1 cellular context compared by ENCODE assay signal in genomic region chr1:167722152-167722869, GRCh38.
TF ChIP-seq lines count a peak whose summit lies in the region.

No MANE protein-coding gene starts in this region.

TF ChIP-seq in K562, 482 proteins besides CTCF, POLR2A, EP300 and RAD21 (continued from another document and continues in another):
- TF ChIP-seq TAL1 (IDR thresholded peaks at IDR 0.05) (no peak), SNIP1 (IDR thresholded peaks at IDR 0.05; ENCODE audit: low read depth) (no peak), POLR3A (IDR thresholded peaks at IDR 0.05; ENCODE audit: borderline replicate concordance, extremely low read depth, insufficient read depth, insufficient read length) (no peak), FOXM1 (IDR thresholded peaks at IDR 0.05; ENCODE audit: low read depth) (no peak), FOXM1 (CRISPR knock-in tag; IDR thresholded peaks at IDR 0.05; ENCODE audit: low read depth) (no peak), ZSCAN32 (CRISPR knock-in tag; IDR thresholded peaks at IDR 0.05) (no peak), HNRNPK (IDR thresholded peaks at IDR 0.05; ENCODE audit: low read depth, low read length, poor library complexity, severe bottlenecking) (no peak), ZNF431 (CRISPR knock-in tag; IDR thresholded peaks at IDR 0.05) (0 out of 2 replicates have a peak, but pooled peaks have one; percentile 10), ETV6 (IDR thresholded peaks at IDR 0.05; ENCODE audit: borderline replicate concordance in 1 of 2, low read depth in 2 of 2, low read length in 1 of 2) (no peak), ETV6 (CRISPR knock-in tag; IDR thresholded peaks at IDR 0.05; ENCODE audit: borderline replicate concordance) (peak; percentile 27; the same call in 1 of the 2 replicates), FOXA1 (IDR thresholded peaks at IDR 0.05; ENCODE audit: borderline replicate concordance) (no peak), ZNF57 (CRISPR knock-in tag; IDR thresholded peaks at IDR 0.05) (no peak), ZBTB5 (IDR thresholded peaks at IDR 0.05) (no peak), STAT5B (CRISPR knock-in tag; IDR thresholded peaks at IDR 0.05) (no peak), ZSCAN29 (IDR thresholded peaks at IDR 0.05) (no peak), RB1 (IDR thresholded peaks at IDR 0.05; ENCODE audit: low read depth) (0 out of 2 replicates have a peak, but pooled peaks have one; percentile 18), NEUROD1 (IDR thresholded peaks at IDR 0.05; ENCODE audit: borderline replicate concordance, low read depth, low read length, partially characterized antibody) (no peak), MTF1 (CRISPR knock-in tag; IDR thresholded peaks at IDR 0.05; ENCODE audit: borderline replicate concordance) (no peak), ZNF263 (CRISPR knock-in tag; IDR thresholded peaks at IDR 0.05; ENCODE audit: borderline replicate concordance) (no peak), SAP30 (IDR thresholded peaks at IDR 0.05; ENCODE audit: borderline replicate concordance, insufficient read depth, low read depth, low read length, poor library complexity, severe bottlenecking) (peak; percentile 64), BACH1 (tag; IDR thresholded peaks at IDR 0.05) (no peak), FUS (optimal IDR thresholded peaks at IDR 0.05; ENCODE audit: low read depth, low read length) (no peak), MTA3 (IDR thresholded peaks at IDR 0.05; ENCODE audit: borderline replicate concordance) (no peak; the same call in 1 of the 2 replicates), ZBTB26 (CRISPR knock-in tag; IDR thresholded peaks at IDR 0.05) (no peak), PTBP1 (IDR thresholded peaks at IDR 0.05; ENCODE audit: low read depth, low read length) (no peak), TFAM (CRISPR knock-in tag; conservative IDR thresholded peaks at IDR 0.05) (no peak), PHF21A (IDR thresholded peaks at IDR 0.05; ENCODE audit: borderline replicate concordance, low read depth) (no peak), MAFG (tag; conservative IDR thresholded peaks at IDR 0.05) (no peak), KAT8 (IDR thresholded peaks at IDR 0.05; ENCODE audit: low read depth) (no peak), POLR2G (IDR thresholded peaks at IDR 0.05; ENCODE audit: low read depth, low read length) (peak; percentile 65), GATAD2B (IDR thresholded peaks at IDR 0.05; ENCODE audit: borderline replicate concordance) (no peak), TAF15 (IDR thresholded peaks at IDR 0.05; ENCODE audit: low read depth, low read length) (no peak), RBM22 (IDR thresholded peaks at IDR 0.05; ENCODE audit: low read depth, low read length, poor library complexity, severe bottlenecking) (peak; percentile 51), GABPB2 (CRISPR knock-in tag; conservative IDR thresholded peaks at IDR 0.05) (no peak), MEF2A (IDR thresholded peaks at IDR 0.05; ENCODE audit: control insufficient read depth, low read depth, low read length) (no peak), CHD1 (IDR thresholded peaks at IDR 0.05; ENCODE audit: low read length) (no peak)
- TF ChIP-seq, protein P1, sequence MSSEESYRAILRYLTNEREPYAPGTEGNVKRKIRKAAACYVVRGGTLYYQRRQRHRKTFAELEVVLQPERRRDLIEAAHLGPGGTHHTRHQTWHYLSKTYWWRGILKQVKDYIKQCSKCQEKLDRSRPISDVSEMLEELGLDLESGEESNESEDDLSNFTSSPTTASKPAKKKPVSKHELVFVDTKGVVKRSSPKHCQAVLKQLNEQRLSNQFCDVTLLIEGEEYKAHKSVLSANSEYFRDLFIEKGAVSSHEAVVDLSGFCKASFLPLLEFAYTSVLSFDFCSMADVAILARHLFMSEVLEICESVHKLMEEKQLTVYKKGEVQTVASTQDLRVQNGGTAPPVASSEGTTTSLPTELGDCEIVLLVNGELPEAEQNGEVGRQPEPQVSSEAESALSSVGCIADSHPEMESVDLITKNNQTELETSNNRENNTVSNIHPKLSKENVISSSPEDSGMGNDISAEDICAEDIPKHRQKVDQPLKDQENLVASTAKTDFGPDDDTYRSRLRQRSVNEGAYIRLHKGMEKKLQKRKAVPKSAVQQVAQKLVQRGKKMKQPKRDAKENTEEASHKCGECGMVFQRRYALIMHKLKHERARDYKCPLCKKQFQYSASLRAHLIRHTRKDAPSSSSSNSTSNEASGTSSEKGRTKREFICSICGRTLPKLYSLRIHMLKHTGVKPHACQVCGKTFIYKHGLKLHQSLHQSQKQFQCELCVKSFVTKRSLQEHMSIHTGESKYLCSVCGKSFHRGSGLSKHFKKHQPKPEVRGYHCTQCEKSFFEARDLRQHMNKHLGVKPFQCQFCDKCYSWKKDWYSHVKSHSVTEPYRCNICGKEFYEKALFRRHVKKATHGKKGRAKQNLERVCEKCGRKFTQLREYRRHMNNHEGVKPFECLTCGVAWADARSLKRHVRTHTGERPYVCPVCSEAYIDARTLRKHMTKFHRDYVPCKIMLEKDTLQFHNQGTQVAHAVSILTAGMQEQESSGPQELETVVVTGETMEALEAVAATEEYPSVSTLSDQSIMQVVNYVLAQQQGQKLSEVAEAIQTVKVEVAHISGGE (CRISPR knock-in tag; IDR thresholded peaks at IDR 0.05) = no peak
- TF ChIP-seq, protein P2, sequence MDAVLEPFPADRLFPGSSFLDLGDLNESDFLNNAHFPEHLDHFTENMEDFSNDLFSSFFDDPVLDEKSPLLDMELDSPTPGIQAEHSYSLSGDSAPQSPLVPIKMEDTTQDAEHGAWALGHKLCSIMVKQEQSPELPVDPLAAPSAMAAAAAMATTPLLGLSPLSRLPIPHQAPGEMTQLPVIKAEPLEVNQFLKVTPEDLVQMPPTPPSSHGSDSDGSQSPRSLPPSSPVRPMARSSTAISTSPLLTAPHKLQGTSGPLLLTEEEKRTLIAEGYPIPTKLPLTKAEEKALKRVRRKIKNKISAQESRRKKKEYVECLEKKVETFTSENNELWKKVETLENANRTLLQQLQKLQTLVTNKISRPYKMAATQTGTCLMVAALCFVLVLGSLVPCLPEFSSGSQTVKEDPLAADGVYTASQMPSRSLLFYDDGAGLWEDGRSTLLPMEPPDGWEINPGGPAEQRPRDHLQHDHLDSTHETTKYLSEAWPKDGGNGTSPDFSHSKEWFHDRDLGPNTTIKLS (IDR thresholded peaks at IDR 0.05; ENCODE audit: borderline replicate concordance, low read depth) = peak; percentile 27; the same call in 1 of the 2 replicates
- TF ChIP-seq, protein P3, sequence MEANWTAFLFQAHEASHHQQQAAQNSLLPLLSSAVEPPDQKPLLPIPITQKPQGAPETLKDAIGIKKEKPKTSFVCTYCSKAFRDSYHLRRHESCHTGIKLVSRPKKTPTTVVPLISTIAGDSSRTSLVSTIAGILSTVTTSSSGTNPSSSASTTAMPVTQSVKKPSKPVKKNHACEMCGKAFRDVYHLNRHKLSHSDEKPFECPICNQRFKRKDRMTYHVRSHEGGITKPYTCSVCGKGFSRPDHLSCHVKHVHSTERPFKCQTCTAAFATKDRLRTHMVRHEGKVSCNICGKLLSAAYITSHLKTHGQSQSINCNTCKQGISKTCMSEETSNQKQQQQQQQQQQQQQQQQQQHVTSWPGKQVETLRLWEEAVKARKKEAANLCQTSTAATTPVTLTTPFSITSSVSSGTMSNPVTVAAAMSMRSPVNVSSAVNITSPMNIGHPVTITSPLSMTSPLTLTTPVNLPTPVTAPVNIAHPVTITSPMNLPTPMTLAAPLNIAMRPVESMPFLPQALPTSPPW (CRISPR knock-in tag; IDR thresholded peaks at IDR 0.05) = no peak
- TF ChIP-seq, protein P4, sequence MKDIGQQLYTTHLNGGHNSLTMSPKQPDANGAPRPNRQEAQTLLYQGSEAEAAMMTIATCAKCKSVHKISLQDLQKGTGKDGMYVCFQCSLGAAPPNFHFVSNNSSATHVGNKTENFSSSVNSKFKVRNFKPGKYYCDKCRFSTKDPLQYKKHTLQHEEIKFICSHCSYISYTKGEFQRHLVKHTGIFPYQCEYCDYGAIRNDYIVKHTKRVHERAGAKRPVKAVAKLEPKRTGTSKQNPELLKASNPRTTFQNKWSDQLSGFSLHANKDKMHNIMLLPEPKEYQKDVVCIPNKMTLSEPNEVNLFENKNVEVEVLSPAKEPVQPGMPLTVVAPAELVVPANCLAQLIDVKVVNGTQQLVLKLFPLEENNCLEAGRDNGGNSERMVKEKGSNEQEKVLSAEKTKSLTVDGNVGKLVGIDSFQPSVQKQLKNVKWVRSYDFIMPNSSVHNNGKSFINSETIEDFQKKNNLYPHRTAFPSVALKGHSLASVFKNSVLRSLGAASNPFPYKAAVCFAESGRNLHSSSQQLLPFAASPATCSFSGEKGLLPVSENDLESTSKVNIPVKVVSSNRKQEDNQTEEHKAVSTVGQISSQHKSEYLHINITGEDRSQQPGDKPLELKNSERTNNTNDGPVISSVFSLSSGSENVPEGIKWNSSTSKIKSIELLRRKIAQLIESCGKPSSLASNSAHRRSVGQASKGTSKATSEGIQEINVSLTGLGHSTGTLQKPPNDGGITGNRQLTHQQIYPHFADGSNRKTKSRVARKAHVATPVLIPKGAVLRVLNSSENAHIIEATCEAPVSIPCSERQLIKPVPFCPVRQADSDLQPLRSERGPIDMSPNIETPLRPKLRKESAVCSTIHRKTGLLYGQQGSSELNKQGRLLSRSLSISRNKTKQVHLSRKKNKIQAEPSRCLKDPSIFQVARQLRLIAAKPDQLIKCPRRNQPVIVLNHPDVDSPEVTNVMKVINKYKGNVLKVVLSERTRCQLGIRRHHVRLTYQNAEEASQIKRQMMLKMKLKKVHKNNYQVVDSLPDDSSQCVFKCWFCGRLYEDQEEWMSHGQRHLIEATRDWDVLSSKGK (CRISPR knock-in tag; IDR thresholded peaks at IDR 0.05) = no peak
- TF ChIP-seq, protein P5, sequence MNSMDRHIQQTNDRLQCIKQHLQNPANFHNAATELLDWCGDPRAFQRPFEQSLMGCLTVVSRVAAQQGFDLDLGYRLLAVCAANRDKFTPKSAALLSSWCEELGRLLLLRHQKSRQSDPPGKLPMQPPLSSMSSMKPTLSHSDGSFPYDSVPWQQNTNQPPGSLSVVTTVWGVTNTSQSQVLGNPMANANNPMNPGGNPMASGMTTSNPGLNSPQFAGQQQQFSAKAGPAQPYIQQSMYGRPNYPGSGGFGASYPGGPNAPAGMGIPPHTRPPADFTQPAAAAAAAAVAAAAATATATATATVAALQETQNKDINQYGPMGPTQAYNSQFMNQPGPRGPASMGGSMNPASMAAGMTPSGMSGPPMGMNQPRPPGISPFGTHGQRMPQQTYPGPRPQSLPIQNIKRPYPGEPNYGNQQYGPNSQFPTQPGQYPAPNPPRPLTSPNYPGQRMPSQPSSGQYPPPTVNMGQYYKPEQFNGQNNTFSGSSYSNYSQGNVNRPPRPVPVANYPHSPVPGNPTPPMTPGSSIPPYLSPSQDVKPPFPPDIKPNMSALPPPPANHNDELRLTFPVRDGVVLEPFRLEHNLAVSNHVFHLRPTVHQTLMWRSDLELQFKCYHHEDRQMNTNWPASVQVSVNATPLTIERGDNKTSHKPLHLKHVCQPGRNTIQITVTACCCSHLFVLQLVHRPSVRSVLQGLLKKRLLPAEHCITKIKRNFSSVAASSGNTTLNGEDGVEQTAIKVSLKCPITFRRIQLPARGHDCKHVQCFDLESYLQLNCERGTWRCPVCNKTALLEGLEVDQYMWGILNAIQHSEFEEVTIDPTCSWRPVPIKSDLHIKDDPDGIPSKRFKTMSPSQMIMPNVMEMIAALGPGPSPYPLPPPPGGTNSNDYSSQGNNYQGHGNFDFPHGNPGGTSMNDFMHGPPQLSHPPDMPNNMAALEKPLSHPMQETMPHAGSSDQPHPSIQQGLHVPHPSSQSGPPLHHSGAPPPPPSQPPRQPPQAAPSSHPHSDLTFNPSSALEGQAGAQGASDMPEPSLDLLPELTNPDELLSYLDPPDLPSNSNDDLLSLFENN (IDR thresholded peaks at IDR 0.05; ENCODE audit: low read depth in 2 of 2, low read length in 2 of 2) = no peak
- TF ChIP-seq, protein P6, sequence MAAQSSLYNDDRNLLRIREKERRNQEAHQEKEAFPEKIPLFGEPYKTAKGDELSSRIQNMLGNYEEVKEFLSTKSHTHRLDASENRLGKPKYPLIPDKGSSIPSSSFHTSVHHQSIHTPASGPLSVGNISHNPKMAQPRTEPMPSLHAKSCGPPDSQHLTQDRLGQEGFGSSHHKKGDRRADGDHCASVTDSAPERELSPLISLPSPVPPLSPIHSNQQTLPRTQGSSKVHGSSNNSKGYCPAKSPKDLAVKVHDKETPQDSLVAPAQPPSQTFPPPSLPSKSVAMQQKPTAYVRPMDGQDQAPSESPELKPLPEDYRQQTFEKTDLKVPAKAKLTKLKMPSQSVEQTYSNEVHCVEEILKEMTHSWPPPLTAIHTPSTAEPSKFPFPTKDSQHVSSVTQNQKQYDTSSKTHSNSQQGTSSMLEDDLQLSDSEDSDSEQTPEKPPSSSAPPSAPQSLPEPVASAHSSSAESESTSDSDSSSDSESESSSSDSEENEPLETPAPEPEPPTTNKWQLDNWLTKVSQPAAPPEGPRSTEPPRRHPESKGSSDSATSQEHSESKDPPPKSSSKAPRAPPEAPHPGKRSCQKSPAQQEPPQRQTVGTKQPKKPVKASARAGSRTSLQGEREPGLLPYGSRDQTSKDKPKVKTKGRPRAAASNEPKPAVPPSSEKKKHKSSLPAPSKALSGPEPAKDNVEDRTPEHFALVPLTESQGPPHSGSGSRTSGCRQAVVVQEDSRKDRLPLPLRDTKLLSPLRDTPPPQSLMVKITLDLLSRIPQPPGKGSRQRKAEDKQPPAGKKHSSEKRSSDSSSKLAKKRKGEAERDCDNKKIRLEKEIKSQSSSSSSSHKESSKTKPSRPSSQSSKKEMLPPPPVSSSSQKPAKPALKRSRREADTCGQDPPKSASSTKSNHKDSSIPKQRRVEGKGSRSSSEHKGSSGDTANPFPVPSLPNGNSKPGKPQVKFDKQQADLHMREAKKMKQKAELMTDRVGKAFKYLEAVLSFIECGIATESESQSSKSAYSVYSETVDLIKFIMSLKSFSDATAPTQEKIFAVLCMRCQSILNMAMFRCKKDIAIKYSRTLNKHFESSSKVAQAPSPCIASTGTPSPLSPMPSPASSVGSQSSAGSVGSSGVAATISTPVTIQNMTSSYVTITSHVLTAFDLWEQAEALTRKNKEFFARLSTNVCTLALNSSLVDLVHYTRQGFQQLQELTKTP (IDR thresholded peaks at IDR 0.05; ENCODE audit: low read depth in 1 of 2, partially characterized antibody in 2 of 2) = no peak
